In the genomic region with DNA sequence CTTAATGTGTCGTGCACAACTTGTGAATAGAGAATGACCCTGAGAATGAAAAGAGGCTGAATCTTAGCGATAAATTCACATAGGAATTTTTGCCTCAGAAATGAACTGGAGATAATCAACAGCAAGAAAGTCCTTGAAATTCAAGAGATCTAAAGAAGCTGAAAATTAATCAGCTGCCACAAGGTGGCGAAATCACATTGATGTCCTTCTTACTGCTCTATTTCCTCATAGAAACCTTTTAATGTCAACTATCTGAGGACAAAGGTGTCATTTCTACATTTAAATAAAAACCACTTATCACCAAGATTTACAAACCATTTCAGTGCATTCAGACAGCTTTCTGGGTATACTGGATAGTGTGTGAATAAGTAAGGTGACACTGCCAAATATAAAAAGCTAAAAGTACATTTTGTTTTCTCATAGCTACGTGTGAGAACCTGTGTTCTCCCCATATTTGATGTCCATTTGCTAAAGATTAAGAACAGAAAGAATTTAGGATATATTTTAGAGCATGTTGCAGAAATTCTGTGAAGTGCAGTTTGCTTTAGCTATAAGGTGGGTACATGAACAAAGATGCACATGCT, we compare ENCODE assay signal across 8 cellular contexts.
DNase-seq lines count a peak whose midpoint lies in the region; ATAC-seq and TF ChIP-seq lines count a peak whose summit lies in the region.

No MANE protein-coding gene starts in this region.

- H3K9me3 ChIP-seq in SK-N-MC (ENCODE audit: low read depth, low read length) (no peaks in the 10 kb centered on the region), prostate gland (no peaks in the 10 kb centered on the region)

- TF ChIP-seq CTCF in 22Rv1 (IDR thresholded peaks at IDR 0.05), result peak; percentile 77
- TF ChIP-seq CTCF in GM06990 (IDR thresholded peaks at IDR 0.05; ENCODE audit: insufficient read depth, low read length, poor library complexity, severe bottlenecking), result peak; percentile 38
- TF ChIP-seq CTCF in fibroblast of mammary gland (conservative IDR thresholded peaks at IDR 0.05; ENCODE audit: control insufficient read depth, insufficient read depth, low read depth, low read length), result peak; percentile 62
- peak; percentile 14 to 61 (median 56) for TF ChIP-seq CTCF in prostate gland (IDR thresholded peaks at IDR 0.05)

- H3K27me3 ChIP-seq in GM06990 (replicated peaks; ENCODE audit: control insufficient read depth, insufficient read depth, low read length), result no peaks in the 10 kb centered on the region
- no peaks in the 10 kb centered on the region for H3K27me3 ChIP-seq in prostate gland (replicated peaks; ENCODE audit: insufficient read depth)

- TF ChIP-seq POLR2A in prostate gland (IDR thresholded peaks at IDR 0.05), result no peak

- 24% methylated on average over 4 of the region's 4 CpGs for WGBS in prostate gland

- H3K9ac ChIP-seq in SK-N-MC (ENCODE audit: insufficient read length), result no peak overlapping the region

- ATAC-seq in GM21447 (IDR thresholded peaks at IDR 0.05; ENCODE audit: unreplicated experiment), result no peak

- no peak for DNase-seq in GM06990 (ENCODE audit: extremely low read depth, insufficient read length)
- DNase-seq in LoVo (ENCODE audit: low spot score), result peak; percentile 37
- DNase-seq in SK-N-MC (ENCODE audit: low read depth, low spot score), result peak; percentile 75
- DNase-seq in fibroblast of mammary gland (ENCODE audit: low read depth), result peak; percentile 81
- DNase-seq in prostate gland (ENCODE audit: low spot score), result peak; percentile 12
- no peak for DNase-seq in activated CD8-positive, alpha-beta memory T cell treated with anti-CD3 and anti-CD28 coated beads, Interleukin-2, amount 50 U/mL, for 48 hours

- no peaks in the 10 kb centered on the region for H3K4me1 ChIP-seq in prostate gland (replicated peaks)

- H3K36me3 ChIP-seq in GM06990 (ENCODE audit: control insufficient read depth, insufficient read depth, low read length), result no peaks in the 10 kb centered on the region
- no peaks in the 10 kb centered on the region for H3K36me3 ChIP-seq in SK-N-MC (ENCODE audit: insufficient read depth, low read length)
- no peaks in the 10 kb centered on the region for H3K36me3 ChIP-seq in prostate gland

- H3K4me3 ChIP-seq in GM06990 (replicated peaks; ENCODE audit: low read depth, low read length), result no peak overlapping the region
- H3K4me3 ChIP-seq in SK-N-MC, result no peak overlapping the region
- no peak overlapping the region for H3K4me3 ChIP-seq in fibroblast of mammary gland (ENCODE audit: control insufficient read depth, low read depth, low read length)
- H3K4me3 ChIP-seq in prostate gland, result no peak overlapping the region

- intact Hi-C loops in prostate gland (cut with DNase I), result loop anchor here (10.0 kb wide), 2 partner anchors 921 to 1819 kb away; no protein-coding TSS in a partner anchor

- H3K27ac ChIP-seq in 22Rv1 (no peak overlapping the region), SK-N-MC (no peak overlapping the region), prostate gland (no peak overlapping the region)

Comparison
In these comparisons a context has a peak if more than half of its experiments do, and no peak if none do; other contexts are left out.
1. DNase-seq: peak in LoVo (single experiment), SK-N-MC (single experiment), fibroblast of mammary gland (single experiment) and prostate gland (single experiment); none in GM06990 (single experiment) and activated CD8-positive, alpha-beta memory T cell treated with anti-CD3 and anti-CD28 coated beads, Interleukin-2, amount 50 U/mL, for 48 hours (single experiment).
2. Peak in every context shown above with its lines, with median percentiles within 50 percentile points of each other: CTCF ChIP-seq.